Comparison of ENCODE assay signal across 9 cellular contexts in the genomic region with DNA sequence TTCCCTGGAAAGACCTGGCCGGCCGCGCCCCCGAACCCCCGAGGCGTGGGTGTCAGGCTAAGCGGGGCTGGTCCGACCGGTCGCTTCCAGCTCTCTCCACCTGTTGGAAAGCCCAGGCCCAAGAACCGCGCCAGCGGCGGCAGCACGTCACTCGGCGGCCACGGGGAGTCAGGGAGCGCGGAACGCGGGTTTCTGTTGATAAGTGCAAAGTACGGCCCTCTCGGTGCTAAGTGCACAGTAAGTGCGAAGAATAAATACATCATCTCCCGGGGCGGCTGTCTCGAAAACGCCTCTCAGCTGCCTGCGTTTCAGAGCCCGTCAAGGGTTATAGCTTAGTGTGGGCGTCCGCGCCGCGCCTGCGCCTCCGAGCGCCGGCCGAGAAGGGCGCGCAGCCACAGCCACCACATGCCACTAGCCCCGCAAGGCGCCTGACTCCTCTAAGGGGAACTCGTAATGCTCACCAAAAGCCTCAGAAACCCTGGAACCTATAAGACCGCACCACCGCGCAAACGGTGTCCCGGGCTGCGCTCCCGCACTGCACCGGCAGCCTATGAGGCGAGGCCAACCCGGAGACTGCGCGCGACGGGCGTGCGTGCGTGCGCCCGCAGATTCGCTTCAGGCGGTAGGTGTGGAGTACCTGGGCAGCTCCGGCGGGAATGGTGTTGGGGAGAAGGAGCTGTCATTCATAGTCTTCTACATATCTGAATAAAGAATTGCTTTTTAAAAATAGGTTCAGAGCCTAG. TPM values are rescaled to one million over a fixed set of nuclear protein-coding genes. Genes with fewer than 3 reads are reported as not detected.
A peak's percentile ranks its signal among the peaks of the same experiment; 100 is the strongest.
DNase-seq lines count a peak whose midpoint lies in the region; ATAC-seq and TF ChIP-seq lines count a peak whose summit lies in the region.
"Had no signal": no experiment of that assay in that cellular context is flagged by ENCODE, and none has a peak within 500 bp of the region (broad histone marks: within the 10 kb centered on the region; RNA-seq: fewer than 3 reads in every experiment).

No MANE protein-coding gene starts in this region.

- no peak overlapping the region for H3K27ac ChIP-seq in IMR-90 (ENCODE audit: insufficient read depth, low read length)
- no peak overlapping the region for H3K27ac ChIP-seq in neural progenitor cell
- H3K27ac ChIP-seq: thyroid gland had no signal

- peak overlapping the region; percentile 45 for H3K4me2 ChIP-seq in IMR-90 (ENCODE audit: low read depth, low read length)
- peak overlapping the region; percentile 72 for H3K4me2 ChIP-seq in neural progenitor cell

- CTCF ChIA-PET in IMR-90 (lab: Yijun Ruan, JAX) = no interaction called here

- TF ChIP-seq RAD21 in IMR-90 (IDR thresholded peaks at IDR 0.05; ENCODE audit: low read length) = no peak

- H3K27ac Mint-ChIP-seq in neural progenitor cell = no peak overlapping the region

- WGBS in IMR-90 (ENCODE audit: extremely low coverage in 2 of 2, insufficient read length in 1 of 2), 2 experiments = 5% methylated on average over 12 of the region's 69 CpGs; no CpG with 5 or more reads in 1 of the 2 experiments

- no TSS peak for BruUV-seq in IMR-90 (replicated peaks; lab: Mats Ljungman, UMichigan)

- H2AFZ ChIP-seq in IMR-90 (replicated peaks; ENCODE audit: low read length, poor library complexity) = peak overlapping the region; percentile 64
- no peak overlapping the region for H2AFZ ChIP-seq in neural progenitor cell (replicated peaks)

- no peak overlapping the region for H2AK9ac ChIP-seq in IMR-90 (replicated peaks; ENCODE audit: low read depth, low read length, poor library complexity)

- H2AK5ac ChIP-seq in IMR-90 (ENCODE audit: low read depth, low read length) = no peak overlapping the region

- H4K5ac ChIP-seq in IMR-90 (ENCODE audit: low read depth, low read length) = no peak overlapping the region

- POLR2A ChIA-PET in IMR-90 (lab: Charles Lee; ENCODE audit: unreplicated experiment) = interaction anchor here (0.5 kb wide), 1 partner anchor 88 kb away, joined by 3 read pairs; no protein-coding TSS in a partner anchor

- H2BK120ac ChIP-seq in IMR-90 (ENCODE audit: low read depth, low read length) = no peak overlapping the region

- no peaks in the 10 kb centered on the region for H3K36me3 ChIP-seq in IMR-90 (ENCODE audit: control insufficient read depth, insufficient read depth, low read length)
- no peaks in the 10 kb centered on the region for H3K36me3 ChIP-seq in neural progenitor cell
- H3K36me3 ChIP-seq: thyroid gland had no signal

- H4K8ac ChIP-seq in IMR-90 (ENCODE audit: low read depth in 2 of 2, low read length in 2 of 2) = no peak overlapping the region

- no peak overlapping the region for H3K4ac ChIP-seq in IMR-90 (ENCODE audit: low read depth, low read length)

- dilution Hi-C loops in IMR-90 (cut with HindIII; ENCODE audit: low sequenced_read_pairs, unreplicated experiment) = no loop called here

- peaks cover 11% of the 10 kb centered on the region for H3K4me1 Mint-ChIP-seq in neural progenitor cell

- H2BK20ac ChIP-seq in IMR-90 (ENCODE audit: low read depth, low read length) = no peak overlapping the region

- peaks cover 30% of the 10 kb centered on the region for H3F3A ChIP-seq in neural progenitor cell (ENCODE audit: low read depth)

- H3K27me3 ChIP-seq in IMR-90 (ENCODE audit: control insufficient read depth, insufficient read depth, low read length) = peaks cover 63% of the 10 kb centered on the region
- peaks cover 100% of the 10 kb centered on the region for H3K27me3 ChIP-seq in neural progenitor cell

- no peak overlapping the region for H3K23ac ChIP-seq in IMR-90 (ENCODE audit: low read depth, low read length)

- H3K36me3 Mint-ChIP-seq in neural progenitor cell = no peaks in the 10 kb centered on the region

- DNase-seq in DMS53 (lab: John Stamatoyannopoulos, UW) = peak; percentile 85
- DNase-seq in IMR-90 = no peak
- DNase-seq in erythroblast (lab: John Stamatoyannopoulos, UW) = peak; percentile 27 to 30
- DNase-seq in neural progenitor cell (ENCODE audit: low spot score) = peak; percentile 68
- DNase-seq in stimulated activated CD4-positive, alpha-beta T cell treated with anti-CD3 and anti-CD28 coated beads, Interleukin-15, amount 100 ng/mL, for 24 hours = no peak
- DNase-seq in germinal center (ENCODE audit: low spot score) = no peak
- DNase-seq: thyroid gland had no signal

- H3K4me3 ChIP-seq in IMR-90 (ENCODE audit: insufficient read depth, low read depth, low read length) (no peak overlapping the region), neural progenitor cell (peak overlapping the region; percentile 36)

- peaks cover 3% of the 10 kb centered on the region for H3K9me3 ChIP-seq in IMR-90 (ENCODE audit: control insufficient read depth, insufficient read depth, low read length)
- H3K9me3 ChIP-seq in neural progenitor cell (ENCODE audit: low read depth) = no peaks in the 10 kb centered on the region
- H3K9me3 ChIP-seq: thyroid gland had no signal

- H3K79me2 ChIP-seq in neural progenitor cell (ENCODE audit: low read depth) = no peaks in the 10 kb centered on the region

- H3K79me1 ChIP-seq in IMR-90 (ENCODE audit: low read depth in 1 of 2, low read length in 2 of 2) = no peaks in the 10 kb centered on the region

- intact Hi-C loops in IMR-90 (cut with micrococcal nuclease) = loop anchor here (1.0 kb wide), 1 partner anchor 345 kb away; no protein-coding TSS in a partner anchor

- no peak overlapping the region for H4K91ac ChIP-seq in IMR-90 (ENCODE audit: insufficient read depth, low read depth, low read length)

- H3K14ac ChIP-seq in IMR-90 (replicated peaks; ENCODE audit: low read depth, low read length) = no peak overlapping the region

- TF ChIP-seq CTCF in IMR-90 (conservative IDR thresholded peaks at IDR 0.05; ENCODE audit: low read depth, low read length) = no peak
- TF ChIP-seq CTCF in neural progenitor cell (IDR thresholded peaks at IDR 0.05) = no peak

- no peaks in the 10 kb centered on the region for H3K4me1 ChIP-seq in IMR-90 (ENCODE audit: control insufficient read depth, insufficient read depth, low read length)
- H3K4me1 ChIP-seq in neural progenitor cell = no peaks in the 10 kb centered on the region

- ATAC-seq in IMR-90 (ENCODE audit: low read depth) = peak; percentile 54
- ATAC-seq in HG03159 (IDR thresholded peaks at IDR 0.05; ENCODE audit: unreplicated experiment) = no peak
- no peak for ATAC-seq in GM18907 (IDR thresholded peaks at IDR 0.05; ENCODE audit: unreplicated experiment)

- no peaks in the 10 kb centered on the region for H3K9me1 ChIP-seq in IMR-90 (ENCODE audit: insufficient read depth, low read length)

- H3K9ac ChIP-seq in IMR-90 (ENCODE audit: low read depth, low read length) (no peak overlapping the region), neural progenitor cell (no peak overlapping the region)

- no peak overlapping the region for H3K18ac ChIP-seq in IMR-90 (ENCODE audit: low read depth, low read length)

- no peak overlapping the region for H2BK5ac ChIP-seq in IMR-90 (ENCODE audit: low read depth, low read length, poor library complexity, severe bottlenecking)

- no peak overlapping the region for H3K56ac ChIP-seq in IMR-90 (ENCODE audit: extremely low read depth, insufficient read depth, low read length)

- no peaks in the 10 kb centered on the region for H3K9me3 Mint-ChIP-seq in neural progenitor cell

- in situ Hi-C loops in IMR-90 (cut with MboI; ENCODE audit: low sequenced_read_pairs) = no loop called here

- H4K20me1 ChIP-seq in IMR-90 (ENCODE audit: insufficient read depth, low read length) (no peaks in the 10 kb centered on the region), neural progenitor cell (ENCODE audit: low read depth) (peaks cover 50% of the 10 kb centered on the region)

- H3K4me3 Mint-ChIP-seq in neural progenitor cell = peak overlapping the region; percentile 86

- no peak for TF ChIP-seq POLR2A in IMR-90 (IDR thresholded peaks at IDR 0.05; ENCODE audit: low read depth, low read length)
- no peak for TF ChIP-seq POLR2A in erythroblast (IDR thresholded peaks at IDR 0.05; ENCODE audit: low read length)

- H3K27me3 Mint-ChIP-seq in neural progenitor cell (ENCODE audit: insufficient read depth, low read depth) = peaks cover 77% of the 10 kb centered on the region

- H2BK15ac ChIP-seq in IMR-90 (ENCODE audit: low read depth, low read length) = no peak overlapping the region

TF ChIP-seq in IMR-90, 13 proteins besides CTCF, POLR2A, EP300 and RAD21:
- TF ChIP-seq BHLHE40 (IDR thresholded peaks at IDR 0.05; ENCODE audit: low read depth, low read length) (no peak), MXI1 (IDR thresholded peaks at IDR 0.05; ENCODE audit: borderline replicate concordance, low read depth, low read length) (no peak), MAZ (IDR thresholded peaks at IDR 0.05; ENCODE audit: borderline replicate concordance, low read depth, low read length) (no peak), SMC3 (IDR thresholded peaks at IDR 0.05; ENCODE audit: low read depth, low read length) (no peak)

RNA-seq across cellular contexts. Expression of gene TBX18, which starts 9.2 kb away (rescaled TPM):
- total RNA-seq in IMR-90 (2012; rRNA removed) (0.83 and 1.3 TPM in 2 replicates), neural progenitor cell (ENCODE audit: low replicate concordance) (not detected in 2 replicates)
- 0.86 and 1.3 TPM in 2 replicates for polyA plus RNA-seq in IMR-90 (2012; rRNA removed)
- polyA plus RNA-seq in IMR-90 (2012; cell fraction: cytosol; rRNA removed) = 0.08 and 0.67 TPM in 2 replicates
- polyA plus RNA-seq in IMR-90 (2012; cell fraction: nucleus; rRNA removed; ENCODE audit: low replicate concordance) = 1.3 and 2.4 TPM in 2 replicates

Comparison
In these comparisons a context has a peak if more than half of its experiments do, and no peak if none do; other contexts are left out.
1. DNase-seq: peak in DMS53 (single experiment), erythroblast (2 of 2) and neural progenitor cell (single experiment); none in IMR-90 (single experiment), stimulated activated CD4-positive, alpha-beta T cell treated with anti-CD3 and anti-CD28 coated beads, Interleukin-15, amount 100 ng/mL, for 24 hours (single experiment) and germinal center (single experiment).